In the genomic region with DNA sequence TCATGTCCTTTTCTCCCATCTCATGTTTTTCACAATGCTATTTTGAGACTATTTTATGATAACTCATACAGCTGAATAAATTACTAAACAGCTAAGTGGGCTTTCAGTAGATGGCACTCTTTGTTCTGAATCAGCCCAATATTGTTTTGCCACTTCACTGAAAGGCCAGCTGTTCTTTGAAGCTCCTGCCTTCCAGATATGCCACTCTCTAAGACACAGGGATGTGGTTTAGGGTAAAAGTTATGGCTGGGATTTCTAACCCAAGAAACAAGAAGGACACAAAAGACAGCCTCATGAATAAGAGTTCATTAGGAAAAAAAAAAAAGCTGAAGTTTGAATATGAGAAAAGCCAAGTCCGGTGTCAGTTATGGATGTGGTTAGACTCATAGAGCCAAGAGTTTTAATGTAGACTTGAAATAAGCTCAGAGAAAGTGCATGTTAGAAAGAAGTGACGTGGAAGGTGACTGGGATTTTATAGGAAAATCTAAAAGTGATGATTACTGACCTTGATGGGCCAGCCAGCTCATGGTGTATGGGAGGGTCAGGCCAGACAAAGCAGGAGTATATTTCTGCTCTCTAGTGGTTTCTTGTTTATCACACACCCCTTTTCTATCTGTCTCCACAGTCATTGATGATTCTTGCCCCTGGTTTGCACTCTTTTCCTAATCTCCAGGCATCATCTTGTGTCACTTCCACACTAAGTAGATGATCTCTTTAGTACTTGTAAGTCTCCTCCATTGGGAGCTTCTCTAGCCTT, we compare ENCODE assay signal across 9 cellular contexts.
DNase-seq lines count a peak whose midpoint lies in the region; ATAC-seq and TF ChIP-seq lines count a peak whose summit lies in the region.
"Had no signal": no experiment of that assay in that cellular context is flagged by ENCODE, and none has a peak within 500 bp of the region (broad histone marks: within the 10 kb centered on the region; RNA-seq: fewer than 3 reads in every experiment).

No MANE protein-coding gene starts in this region.

- H3K27ac Mint-ChIP-seq in nephron, result peak overlapping the region; percentile 0 to 68 (median 4)
- H3K27ac Mint-ChIP-seq: stimulated activated naive CD8-positive, alpha-beta T cell treated with anti-CD3 and anti-CD28 coated beads, Interleukin-15, Interleukin-2, amounts not matched to agents 100 ng/mL and 50 ng/mL, for 24 hours had no signal

- ATAC-seq in stimulated activated naive CD8-positive, alpha-beta T cell treated with anti-CD3 and anti-CD28 coated beads, Interleukin-15, Interleukin-2, amounts not matched to agents 100 U/mL and 50 U/mL, for 24 hours, result no peak

- no peak overlapping the region for H3K4me3 Mint-ChIP-seq in nephron
- H3K4me3 Mint-ChIP-seq: stimulated activated naive CD8-positive, alpha-beta T cell treated with anti-CD3 and anti-CD28 coated beads, Interleukin-15, Interleukin-2, amounts not matched to agents 100 ng/mL and 50 ng/mL, for 24 hours had no signal

- DNase-seq in DMS53 treated with DMSO at 0.1 percent for 48 hours (lab: John Stamatoyannopoulos, UW; ENCODE audit: unreplicated experiment), result peak; percentile 21
- no peak for DNase-seq in LNCaP clone FGC (ENCODE audit: low read depth)
- peak; percentile 77 for DNase-seq in choroid plexus epithelial cell (ENCODE audit: low read depth)
- DNase-seq in stimulated activated naive CD8-positive, alpha-beta T cell treated with anti-CD3 and anti-CD28 coated beads, Interleukin-15, Interleukin-2, amounts not matched to agents 100 U/mL and 50 U/mL, for 24 hours, result no peak
- DNase-seq in NK-92 treated with Interleukin-12 subunit alpha and Interleukin-12 subunit beta, amount 100 ng/mL, for 24 hours (lab: John Stamatoyannopoulos, UW), result no peak
- DNase-seq in activated CD4-positive, alpha-beta T cell treated with anti-CD3 and anti-CD28 coated beads for 48 hours, result no peak
- DNase-seq: cortex of kidney had no signal

- peaks cover 4% of the 10 kb centered on the region for H3K36me3 Mint-ChIP-seq in nephron (ENCODE audit: low read depth)

- H3K4me3 ChIP-seq in LNCaP clone FGC (ENCODE audit: low read depth, low read length) (no peak overlapping the region), choroid plexus epithelial cell (ENCODE audit: low read depth, low read length) (no peak overlapping the region)

- H3K9me3 Mint-ChIP-seq in nephron, result peaks cover 5% of the 10 kb centered on the region

- no peaks in the 10 kb centered on the region for H3K27me3 Mint-ChIP-seq in nephron (ENCODE audit: low read depth)
- H3K27me3 Mint-ChIP-seq: stimulated activated naive CD8-positive, alpha-beta T cell treated with anti-CD3 and anti-CD28 coated beads, Interleukin-15, Interleukin-2, amounts not matched to agents 100 ng/mL and 50 ng/mL, for 24 hours had no signal

- H3K4me1 Mint-ChIP-seq in nephron, result peaks cover 41% of the 10 kb centered on the region

- peak; percentile 54 for TF ChIP-seq CTCF in LNCaP clone FGC (IDR thresholded peaks at IDR 0.05; ENCODE audit: control insufficient read depth, extremely low read depth, insufficient read depth)
- TF ChIP-seq CTCF in choroid plexus epithelial cell (conservative IDR thresholded peaks at IDR 0.05; ENCODE audit: low read depth, low read length), result peak; percentile 63
- peak in 1 of 3 experiments; percentile 42 for TF ChIP-seq CTCF in nephron (IDR thresholded peaks at IDR 0.05; ENCODE audit: unreplicated experiment in 3 of 3)

Comparison
In these comparisons a context has a peak if more than half of its experiments do, and no peak if none do; other contexts are left out.
1. DNase-seq: peak in DMS53 treated with DMSO at 0.1 percent for 48 hours (single experiment) and choroid plexus epithelial cell (single experiment); none in LNCaP clone FGC (single experiment), stimulated activated naive CD8-positive, alpha-beta T cell treated with anti-CD3 and anti-CD28 coated beads, Interleukin-15, Interleukin-2, amounts not matched to agents 100 U/mL and 50 U/mL, for 24 hours (single experiment), NK-92 treated with Interleukin-12 subunit alpha and Interleukin-12 subunit beta, amount 100 ng/mL, for 24 hours (single experiment) and activated CD4-positive, alpha-beta T cell treated with anti-CD3 and anti-CD28 coated beads for 48 hours (single experiment).